In the genomic region with DNA sequence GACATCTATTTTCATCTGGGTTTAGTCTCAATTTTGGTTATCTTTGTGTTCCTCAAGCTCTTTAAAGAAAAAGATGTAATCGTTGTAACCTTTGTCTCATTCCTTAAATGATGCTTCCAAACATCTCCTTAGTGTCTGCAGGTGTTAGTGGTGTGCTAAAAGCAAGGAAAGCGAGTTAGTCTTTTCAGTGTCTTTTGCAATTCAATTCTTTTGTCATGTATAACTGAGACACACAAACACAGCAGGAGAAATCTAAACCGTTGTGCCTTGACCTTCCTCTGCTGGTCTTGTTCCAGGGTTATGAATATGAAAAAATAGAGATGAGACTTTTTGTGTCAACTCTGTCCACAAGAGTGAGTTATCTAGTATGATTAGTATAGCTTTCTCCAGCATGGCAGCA, we compare ENCODE assay signal across 1 cellular context.
TF ChIP-seq lines count a peak whose summit lies in the region.

No MANE protein-coding gene starts in this region.

TF ChIP-seq in GM23338, 12 proteins besides CTCF, POLR2A, EP300 and RAD21:
- TF ChIP-seq EZH2phosphoT487 (IDR thresholded peaks at IDR 0.05; ENCODE audit: unreplicated experiment) (no peak), NANOG (IDR thresholded peaks at IDR 0.05; ENCODE audit: borderline replicate concordance) (peak; percentile 85; the same call in 1 of the 2 replicates)
- TF ChIP-seq, protein P1, sequence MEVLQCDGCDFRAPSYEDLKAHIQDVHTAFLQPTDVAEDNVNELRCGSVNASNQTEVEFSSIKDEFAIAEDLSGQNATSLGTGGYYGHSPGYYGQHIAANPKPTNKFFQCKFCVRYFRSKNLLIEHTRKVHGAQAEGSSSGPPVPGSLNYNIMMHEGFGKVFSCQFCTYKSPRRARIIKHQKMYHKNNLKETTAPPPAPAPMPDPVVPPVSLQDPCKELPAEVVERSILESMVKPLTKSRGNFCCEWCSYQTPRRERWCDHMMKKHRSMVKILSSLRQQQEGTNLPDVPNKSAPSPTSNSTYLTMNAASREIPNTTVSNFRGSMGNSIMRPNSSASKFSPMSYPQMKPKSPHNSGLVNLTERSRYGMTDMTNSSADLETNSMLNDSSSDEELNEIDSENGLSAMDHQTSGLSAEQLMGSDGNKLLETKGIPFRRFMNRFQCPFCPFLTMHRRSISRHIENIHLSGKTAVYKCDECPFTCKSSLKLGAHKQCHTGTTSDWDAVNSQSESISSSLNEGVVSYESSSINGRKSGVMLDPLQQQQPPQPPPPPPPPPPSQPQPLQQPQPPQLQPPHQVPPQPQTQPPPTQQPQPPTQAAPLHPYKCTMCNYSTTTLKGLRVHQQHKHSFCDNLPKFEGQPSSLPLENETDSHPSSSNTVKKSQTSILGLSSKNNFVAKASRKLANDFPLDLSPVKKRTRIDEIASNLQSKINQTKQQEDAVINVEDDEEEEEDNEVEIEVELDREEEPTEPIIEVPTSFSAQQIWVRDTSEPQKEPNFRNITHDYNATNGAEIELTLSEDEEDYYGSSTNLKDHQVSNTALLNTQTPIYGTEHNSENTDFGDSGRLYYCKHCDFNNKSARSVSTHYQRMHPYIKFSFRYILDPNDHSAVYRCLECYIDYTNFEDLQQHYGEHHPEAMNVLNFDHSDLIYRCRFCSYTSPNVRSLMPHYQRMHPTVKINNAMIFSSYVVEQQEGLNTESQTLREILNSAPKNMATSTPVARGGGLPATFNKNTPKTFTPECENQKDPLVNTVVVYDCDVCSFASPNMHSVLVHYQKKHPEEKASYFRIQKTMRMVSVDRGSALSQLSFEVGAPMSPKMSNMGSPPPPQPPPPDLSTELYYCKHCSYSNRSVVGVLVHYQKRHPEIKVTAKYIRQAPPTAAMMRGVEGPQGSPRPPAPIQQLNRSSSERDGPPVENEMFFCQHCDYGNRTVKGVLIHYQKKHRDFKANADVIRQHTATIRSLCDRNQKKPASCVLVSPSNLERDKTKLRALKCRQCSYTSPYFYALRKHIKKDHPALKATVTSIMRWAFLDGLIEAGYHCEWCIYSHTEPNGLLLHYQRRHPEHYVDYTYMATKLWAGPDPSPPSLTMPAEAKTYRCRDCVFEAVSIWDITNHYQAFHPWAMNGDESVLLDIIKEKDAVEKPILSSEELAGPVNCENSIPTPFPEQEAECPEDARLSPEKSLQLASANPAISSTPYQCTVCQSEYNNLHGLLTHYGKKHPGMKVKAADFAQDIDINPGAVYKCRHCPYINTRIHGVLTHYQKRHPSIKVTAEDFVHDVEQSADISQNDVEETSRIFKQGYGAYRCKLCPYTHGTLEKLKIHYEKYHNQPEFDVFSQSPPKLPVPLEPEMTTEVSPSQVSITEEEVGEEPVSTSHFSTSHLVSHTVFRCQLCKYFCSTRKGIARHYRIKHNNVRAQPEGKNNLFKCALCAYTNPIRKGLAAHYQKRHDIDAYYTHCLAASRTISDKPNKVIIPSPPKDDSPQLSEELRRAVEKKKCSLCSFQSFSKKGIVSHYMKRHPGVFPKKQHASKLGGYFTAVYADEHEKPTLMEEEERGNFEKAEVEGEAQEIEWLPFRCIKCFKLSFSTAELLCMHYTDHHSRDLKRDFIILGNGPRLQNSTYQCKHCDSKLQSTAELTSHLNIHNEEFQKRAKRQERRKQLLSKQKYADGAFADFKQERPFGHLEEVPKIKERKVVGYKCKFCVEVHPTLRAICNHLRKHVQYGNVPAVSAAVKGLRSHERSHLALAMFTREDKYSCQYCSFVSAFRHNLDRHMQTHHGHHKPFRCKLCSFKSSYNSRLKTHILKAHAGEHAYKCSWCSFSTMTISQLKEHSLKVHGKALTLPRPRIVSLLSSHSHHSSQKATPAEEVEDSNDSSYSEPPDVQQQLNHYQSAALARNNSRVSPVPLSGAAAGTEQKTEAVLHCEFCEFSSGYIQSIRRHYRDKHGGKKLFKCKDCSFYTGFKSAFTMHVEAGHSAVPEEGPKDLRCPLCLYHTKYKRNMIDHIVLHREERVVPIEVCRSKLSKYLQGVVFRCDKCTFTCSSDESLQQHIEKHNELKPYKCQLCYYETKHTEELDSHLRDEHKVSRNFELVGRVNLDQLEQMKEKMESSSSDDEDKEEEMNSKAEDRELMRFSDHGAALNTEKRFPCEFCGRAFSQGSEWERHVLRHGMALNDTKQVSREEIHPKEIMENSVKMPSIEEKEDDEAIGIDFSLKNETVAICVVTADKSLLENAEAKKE (CRISPR knock-in tag; IDR thresholded peaks at IDR 0.05) = 0 out of 2 replicates have a peak, but pooled peaks have one; percentile 70
